Comparison of ENCODE assay signal across 1 cellular context in the genomic region with DNA sequence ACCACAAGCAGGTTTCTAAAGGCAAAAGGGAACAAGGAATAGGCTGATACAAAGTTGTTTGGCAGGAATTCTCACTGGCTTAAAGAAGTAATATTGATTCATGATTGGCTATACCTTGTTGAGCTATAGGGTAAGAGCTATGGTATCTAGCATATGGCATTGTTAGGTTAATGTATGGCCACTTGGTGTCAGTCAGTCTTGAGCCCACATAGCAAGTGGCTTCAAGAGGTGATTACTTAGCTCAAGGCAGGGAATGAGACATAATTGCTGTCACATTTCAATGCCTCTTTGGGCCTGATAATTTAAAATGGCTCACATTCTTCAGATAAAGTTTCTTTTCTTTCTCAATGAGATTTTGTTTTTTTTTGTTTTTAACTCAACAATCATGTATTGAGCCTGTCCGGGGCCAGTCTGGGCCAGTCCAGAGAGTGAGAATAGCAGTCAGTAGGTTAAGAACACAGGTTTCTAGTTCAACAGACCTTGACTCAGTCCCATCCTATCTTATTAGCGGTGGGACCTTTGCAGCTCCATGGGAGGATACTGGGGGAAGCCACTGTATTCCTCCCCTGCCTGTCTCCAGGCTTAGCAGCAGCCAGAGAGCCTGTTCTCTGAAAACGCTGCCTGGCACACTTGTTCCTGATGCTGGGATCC.
TF ChIP-seq lines count a peak whose summit lies in the region.

No MANE protein-coding gene starts in this region.

TF ChIP-seq in GM12878, 131 proteins besides CTCF, POLR2A, EP300 and RAD21:
- TF ChIP-seq, protein P1, sequence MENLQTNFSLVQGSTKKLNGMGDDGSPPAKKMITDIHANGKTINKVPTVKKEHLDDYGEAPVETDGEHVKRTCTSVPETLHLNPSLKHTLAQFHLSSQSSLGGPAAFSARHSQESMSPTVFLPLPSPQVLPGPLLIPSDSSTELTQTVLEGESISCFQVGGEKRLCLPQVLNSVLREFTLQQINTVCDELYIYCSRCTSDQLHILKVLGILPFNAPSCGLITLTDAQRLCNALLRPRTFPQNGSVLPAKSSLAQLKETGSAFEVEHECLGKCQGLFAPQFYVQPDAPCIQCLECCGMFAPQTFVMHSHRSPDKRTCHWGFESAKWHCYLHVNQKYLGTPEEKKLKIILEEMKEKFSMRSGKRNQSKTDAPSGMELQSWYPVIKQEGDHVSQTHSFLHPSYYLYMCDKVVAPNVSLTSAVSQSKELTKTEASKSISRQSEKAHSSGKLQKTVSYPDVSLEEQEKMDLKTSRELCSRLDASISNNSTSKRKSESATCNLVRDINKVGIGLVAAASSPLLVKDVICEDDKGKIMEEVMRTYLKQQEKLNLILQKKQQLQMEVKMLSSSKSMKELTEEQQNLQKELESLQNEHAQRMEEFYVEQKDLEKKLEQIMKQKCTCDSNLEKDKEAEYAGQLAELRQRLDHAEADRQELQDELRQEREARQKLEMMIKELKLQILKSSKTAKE (IDR thresholded peaks at IDR 0.05; ENCODE audit: low read depth, poor library complexity, severe bottlenecking) = no peak
- no peak for TF ChIP-seq HCFC1 (IDR thresholded peaks at IDR 0.05; ENCODE audit: low read length)
- TF ChIP-seq, protein P2, sequence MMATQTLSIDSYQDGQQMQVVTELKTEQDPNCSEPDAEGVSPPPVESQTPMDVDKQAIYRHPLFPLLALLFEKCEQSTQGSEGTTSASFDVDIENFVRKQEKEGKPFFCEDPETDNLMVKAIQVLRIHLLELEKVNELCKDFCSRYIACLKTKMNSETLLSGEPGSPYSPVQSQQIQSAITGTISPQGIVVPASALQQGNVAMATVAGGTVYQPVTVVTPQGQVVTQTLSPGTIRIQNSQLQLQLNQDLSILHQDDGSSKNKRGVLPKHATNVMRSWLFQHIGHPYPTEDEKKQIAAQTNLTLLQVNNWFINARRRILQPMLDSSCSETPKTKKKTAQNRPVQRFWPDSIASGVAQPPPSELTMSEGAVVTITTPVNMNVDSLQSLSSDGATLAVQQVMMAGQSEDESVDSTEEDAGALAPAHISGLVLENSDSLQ (IDR thresholded peaks at IDR 0.05) = peak; percentile 37; the same call in 1 of the 2 replicates
- TF ChIP-seq RBBP5 (conservative IDR thresholded peaks at IDR 0.05) = no peak
- TF ChIP-seq, protein P3, sequence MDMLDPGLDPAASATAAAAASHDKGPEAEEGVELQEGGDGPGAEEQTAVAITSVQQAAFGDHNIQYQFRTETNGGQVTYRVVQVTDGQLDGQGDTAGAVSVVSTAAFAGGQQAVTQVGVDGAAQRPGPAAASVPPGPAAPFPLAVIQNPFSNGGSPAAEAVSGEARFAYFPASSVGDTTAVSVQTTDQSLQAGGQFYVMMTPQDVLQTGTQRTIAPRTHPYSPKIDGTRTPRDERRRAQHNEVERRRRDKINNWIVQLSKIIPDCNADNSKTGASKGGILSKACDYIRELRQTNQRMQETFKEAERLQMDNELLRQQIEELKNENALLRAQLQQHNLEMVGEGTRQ (IDR thresholded peaks at IDR 0.05; ENCODE audit: borderline replicate concordance, low read depth, low read length) = no peak
